17 cellular contexts compared by ENCODE assay signal in genomic region chr3:169278667-169279066, GRCh38.
"Had no signal": no experiment of that assay in that cellular context is flagged by ENCODE, and none has a peak within 500 bp of the region (broad histone marks: within the 10 kb centered on the region; RNA-seq: fewer than 3 reads in every experiment).

No MANE protein-coding gene starts in this region.

- ATAC-seq: activated T-cell treated with anti-CD3 and anti-CD28 coated beads, Interleukin-2, amount 50 U/mL, for 72 hours; left cardiac atrium; stimulated activated naive CD8-positive, alpha-beta T cell treated with anti-CD3 and anti-CD28 coated beads, Interleukin-15, amount 100 ng/mL, for 72 hours had no signal

- FAIRE-seq: endothelial cell of umbilical vein had no signal

- H3K4me3 ChIP-seq: cardiac muscle cell, esophagus muscularis mucosa, right atrium auricular region, testis had no signal

- H3K9me3 ChIP-seq: esophagus muscularis mucosa, right atrium auricular region, testis had no signal

- DNase-seq: activated CD4-positive, CD25-positive, alpha-beta regulatory T cell treated with anti-CD3 and anti-CD28 coated beads, Interleukin-2, amount 50 U/mL, for 72 hours; activated effector memory CD4-positive, alpha-beta T cell treated with anti-CD3 and anti-CD28 coated beads, Interleukin-2, amount 50 U/mL, for 16 hours; activated naive CD4-positive, alpha-beta T cell treated with anti-CD3 and anti-CD28 coated beads, Interleukin-2, amount 50 U/mL, for 16 hours; activated T-cell treated with anti-CD3 and anti-CD28 coated beads, Interleukin-2, amount 50 U/mL, for 72 hours; effector memory CD4-positive, alpha-beta T cell; left cardiac atrium; mammary epithelial cell; midbrain; stimulated activated CD4-positive, alpha-beta T cell treated with anti-CD3 and anti-CD28 coated beads, Interleukin-15, amount 100 ng/mL, for 24 hours; stimulated activated CD4-positive, alpha-beta T cell treated with anti-CD3 and anti-CD28 coated beads, Interleukin-2, amount 100 ng/mL, for 48 hours; stimulated activated naive CD8-positive, alpha-beta T cell treated with anti-CD3 and anti-CD28 coated beads, Interleukin-15, amount 100 ng/mL, for 72 hours; T1000; testis had no signal

- H3K4me1 ChIP-seq: right atrium auricular region, testis had no signal

- H3K36me3 ChIP-seq: cardiac muscle cell, esophagus muscularis mucosa, right atrium auricular region had no signal

- H3K27ac ChIP-seq: cardiac muscle cell, esophagus muscularis mucosa, right atrium auricular region, testis had no signal

- H3K27me3 ChIP-seq: cardiac muscle cell, esophagus muscularis mucosa, right atrium auricular region, testis had no signal
